ENCODE assay signal across 15 cellular contexts in the genomic region with DNA sequence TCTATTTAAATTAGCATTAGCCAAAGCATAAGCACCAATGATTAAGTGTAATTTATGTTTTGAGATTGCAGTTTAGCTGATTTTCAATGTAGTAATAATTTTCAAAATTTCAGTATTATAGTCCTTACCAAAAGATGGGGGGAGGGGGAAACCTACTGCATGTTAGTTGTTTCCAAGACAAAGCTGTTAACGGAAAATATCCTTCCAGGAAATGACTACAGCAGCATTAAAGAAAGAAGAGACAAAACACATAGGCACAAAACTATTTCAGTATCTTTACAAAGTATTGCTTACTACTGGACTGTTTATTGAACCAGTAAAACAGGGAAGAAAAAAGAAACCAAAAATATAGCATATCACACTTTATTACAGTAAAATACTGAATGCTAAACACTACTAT.
"Had no signal": no experiment of that assay in that cellular context is flagged by ENCODE, and none has a peak within 500 bp of the region (broad histone marks: within the 10 kb centered on the region; RNA-seq: fewer than 3 reads in every experiment).

No MANE protein-coding gene starts in this region.

- ATAC-seq: gastrocnemius medialis, left ventricle myocardium superior, SK-N-SH treated with all-trans-retinoic acid at 6 μM for 48 hours had no signal

- H3K4me1 Mint-ChIP-seq: neural crest cell had no signal

- DNase-seq: activated CD4-positive, alpha-beta T cell treated with anti-CD3 and anti-CD28 coated beads, Interleukin-2, amount 50 U/mL, for 1 hour; activated CD8-positive, alpha-beta memory T cell treated with anti-CD3 and anti-CD28 coated beads, Interleukin-2, amount 50 U/mL, for 4 hours; activated effector memory CD4-positive, alpha-beta T cell treated with Interleukin-2 at 50 U/mL for 16 hours; anterior cingulate cortex; gastrocnemius medialis; kidney; left ventricle myocardium superior; Right ventricle myocardium superior; stimulated activated CD4-positive, alpha-beta T cell treated with anti-CD3 and anti-CD28 coated beads, Interleukin-12 subunit alpha, Interleukin-12 subunit beta, amount 100 ng/mL, for 4 hours; stimulated activated naive CD4-positive, alpha-beta T cell treated with Interleukin-2 at 50 U/mL for 16 hours; trophoblast cell; WERI-Rb-1 had no signal

- H3K9me3 Mint-ChIP-seq: activated naive CD4-positive, alpha-beta T cell treated with anti-CD3 and anti-CD28 coated beads, Interleukin-2, amount 50 U/mL, for 24 hours; neural crest cell had no signal

- H3K27ac Mint-ChIP-seq: activated naive CD4-positive, alpha-beta T cell treated with anti-CD3 and anti-CD28 coated beads, Interleukin-2, amount 50 U/mL, for 24 hours had no signal

- H3K27me3 Mint-ChIP-seq: activated naive CD4-positive, alpha-beta T cell treated with anti-CD3 and anti-CD28 coated beads, Interleukin-2, amount 50 U/mL, for 24 hours had no signal

- H3K4me3 Mint-ChIP-seq: activated naive CD4-positive, alpha-beta T cell treated with anti-CD3 and anti-CD28 coated beads, Interleukin-2, amount 50 U/mL, for 24 hours; neural crest cell had no signal
